ENCODE assay signal across 15 cellular contexts in genomic region chr17:56350592-56350991, GRCh38.
"Had no signal": no experiment of that assay in that cellular context is flagged by ENCODE, and none has a peak within 500 bp of the region (broad histone marks: within the 10 kb centered on the region; RNA-seq: fewer than 3 reads in every experiment).

No MANE protein-coding gene starts in this region.

- DNase-seq: effector memory CD8-positive, alpha-beta T cell; esophagus squamous epithelium; foreskin keratinocyte; kidney glomerular epithelial cell; natural killer cell; ovary; small intestine; stimulated activated CD4-positive, alpha-beta T cell treated with anti-CD3 and anti-CD28 coated beads, Interleukin-12 subunit alpha, Interleukin-12 subunit beta, amount 100 ng/mL, for 4 hours; stimulated activated naive CD4-positive, alpha-beta T cell; stomach; substantia nigra; transverse colon had no signal

- H3K36me3 ChIP-seq: esophagus squamous epithelium, ovary, right atrium auricular region, stomach, thoracic aorta, transverse colon had no signal

- H3K27ac ChIP-seq: esophagus squamous epithelium, foreskin keratinocyte, ovary, right atrium auricular region, thoracic aorta, transverse colon had no signal

- H3K9me3 ChIP-seq: esophagus squamous epithelium, ovary, stomach had no signal

- H3K4me3 ChIP-seq: esophagus squamous epithelium, ovary, right atrium auricular region, stomach, thoracic aorta, transverse colon had no signal

- FAIRE-seq: colon, small intestine had no signal

- H3K4me1 ChIP-seq: esophagus squamous epithelium, foreskin keratinocyte, right atrium auricular region, transverse colon had no signal

- H3K27me3 ChIP-seq: esophagus squamous epithelium, foreskin keratinocyte, ovary, right atrium auricular region, stomach, transverse colon had no signal
